ENCODE assay signal across 1 cellular context in the genomic region with DNA sequence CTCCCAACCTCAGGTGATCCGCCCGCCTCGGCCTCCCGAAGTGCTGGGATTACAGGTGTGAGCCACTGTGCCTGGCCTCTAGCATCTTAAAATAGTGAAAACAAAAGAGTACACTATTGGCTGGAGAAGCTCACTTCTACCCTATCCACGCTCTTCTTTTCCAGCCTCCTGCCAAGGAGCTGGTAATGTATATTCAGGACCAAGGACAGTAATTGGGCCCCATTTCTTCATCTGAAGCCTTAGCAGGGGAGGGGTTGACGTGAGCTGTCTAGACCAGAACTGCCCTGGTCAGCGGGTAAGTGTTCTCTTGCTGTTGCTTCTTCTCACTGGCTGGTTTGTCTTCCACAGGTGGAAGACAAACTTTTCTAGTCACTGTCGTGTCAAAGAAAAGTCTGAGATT.
TF ChIP-seq lines count a peak whose summit lies in the region.

No MANE protein-coding gene starts in this region.

TF ChIP-seq in WTC11, 78 proteins besides CTCF, POLR2A, EP300 and RAD21 (continued from another document):
- TF ChIP-seq, protein P1, sequence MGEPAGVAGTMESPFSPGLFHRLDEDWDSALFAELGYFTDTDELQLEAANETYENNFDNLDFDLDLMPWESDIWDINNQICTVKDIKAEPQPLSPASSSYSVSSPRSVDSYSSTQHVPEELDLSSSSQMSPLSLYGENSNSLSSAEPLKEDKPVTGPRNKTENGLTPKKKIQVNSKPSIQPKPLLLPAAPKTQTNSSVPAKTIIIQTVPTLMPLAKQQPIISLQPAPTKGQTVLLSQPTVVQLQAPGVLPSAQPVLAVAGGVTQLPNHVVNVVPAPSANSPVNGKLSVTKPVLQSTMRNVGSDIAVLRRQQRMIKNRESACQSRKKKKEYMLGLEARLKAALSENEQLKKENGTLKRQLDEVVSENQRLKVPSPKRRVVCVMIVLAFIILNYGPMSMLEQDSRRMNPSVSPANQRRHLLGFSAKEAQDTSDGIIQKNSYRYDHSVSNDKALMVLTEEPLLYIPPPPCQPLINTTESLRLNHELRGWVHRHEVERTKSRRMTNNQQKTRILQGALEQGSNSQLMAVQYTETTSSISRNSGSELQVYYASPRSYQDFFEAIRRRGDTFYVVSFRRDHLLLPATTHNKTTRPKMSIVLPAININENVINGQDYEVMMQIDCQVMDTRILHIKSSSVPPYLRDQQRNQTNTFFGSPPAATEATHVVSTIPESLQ (CRISPR knock-in tag; IDR thresholded peaks at IDR 0.05) = no peak
TF ChIP-seq in WTC11: peak in this region for 3.
